Comparison of ENCODE assay signal across 17 cellular contexts in the genomic region with DNA sequence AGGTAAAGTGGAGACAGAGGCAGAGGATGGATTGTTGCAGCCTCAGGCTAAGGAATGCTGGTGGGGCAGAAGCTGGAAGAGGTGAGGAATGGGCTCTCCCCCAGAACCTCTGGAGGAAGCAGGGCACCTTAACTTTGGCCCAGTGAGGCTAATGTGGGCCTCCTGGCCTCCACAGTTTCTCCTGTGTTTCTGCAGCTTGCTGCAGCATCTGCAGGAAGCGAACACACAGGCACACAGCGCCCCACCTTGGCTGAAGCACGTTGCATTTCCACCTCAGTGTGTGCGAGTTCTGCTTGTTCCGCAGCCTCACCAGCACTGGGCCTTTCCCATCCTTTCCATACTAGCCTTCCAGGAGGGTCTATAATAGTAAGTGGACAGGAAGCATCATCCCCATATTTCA. TPM values are rescaled to one million over a fixed set of nuclear protein-coding genes. Genes with fewer than 3 reads are reported as not detected.
DNase-seq lines count a peak whose midpoint lies in the region; ATAC-seq and TF ChIP-seq lines count a peak whose summit lies in the region.
"Had no signal": no experiment of that assay in that cellular context is flagged by ENCODE, and none has a peak within 500 bp of the region (broad histone marks: within the 10 kb centered on the region; RNA-seq: fewer than 3 reads in every experiment).

No MANE protein-coding gene starts in this region.

- peaks cover 15% of the 10 kb centered on the region for H3K36me3 Mint-ChIP-seq in GM23338 (ENCODE audit: low read depth)
- H3K36me3 Mint-ChIP-seq: activated naive CD8-positive, alpha-beta T cell; naive thymus-derived CD4-positive, alpha-beta T cell had no signal

- peak; percentile 64 for ATAC-seq in GM23338
- ATAC-seq: activated CD4-positive, CD25-positive, alpha-beta regulatory T cell treated with anti-CD3 and anti-CD28 coated beads, Interleukin-2, amount 50 U/mL, for 24 hours; lower lobe of right lung; naive thymus-derived CD4-positive, alpha-beta T cell had no signal

- H3K27ac ChIP-seq in GM23338 (ENCODE audit: low read depth) (no peak overlapping the region), OCI-LY7 (ENCODE audit: low read depth, low read length, poor library complexity, severe bottlenecking) (no peak overlapping the region)
- H3K27ac ChIP-seq: BLaER1 treated with 17β-estradiol and CSF1 and Interleukin-3, amounts not matched to agents 10 nM and 100 nM; breast epithelium; lower lobe of right lung had no signal

- no peak overlapping the region for H2AFZ ChIP-seq in GM23338
- no peak overlapping the region for H2AFZ ChIP-seq in OCI-LY7 (ENCODE audit: low read length)

- peaks cover 17% of the 10 kb centered on the region for H3K4me1 Mint-ChIP-seq in GM23338
- H3K4me1 Mint-ChIP-seq: naive thymus-derived CD4-positive, alpha-beta T cell had no signal

- no peaks in the 10 kb centered on the region for H3K79me2 ChIP-seq in GM23338 (replicated peaks; ENCODE audit: insufficient read depth)
- H3K79me2 ChIP-seq in OCI-LY7 (ENCODE audit: insufficient read depth, low read depth, low read length), result no peaks in the 10 kb centered on the region

- H3K9me3 ChIP-seq in OCI-LY7 (ENCODE audit: low read length), result no peaks in the 10 kb centered on the region
- H3K9me3 ChIP-seq: BLaER1 treated with 17β-estradiol and CSF1 and Interleukin-3, amounts not matched to agents 10 nM and 100 nM; breast epithelium; lower lobe of right lung had no signal

- H3K9me2 ChIP-seq in GM23338 (ENCODE audit: insufficient read depth), result no peaks in the 10 kb centered on the region
- H3K9me2 ChIP-seq in OCI-LY7 (ENCODE audit: insufficient read depth, low read length), result no peaks in the 10 kb centered on the region

- H3K4me1 ChIP-seq in GM23338 (ENCODE audit: insufficient read depth) (peaks cover 7% of the 10 kb centered on the region; the same call in 1 of the 2 replicates), OCI-LY7 (ENCODE audit: insufficient read depth, low read length, poor library complexity, severe bottlenecking) (no peaks in the 10 kb centered on the region)
- H3K4me1 ChIP-seq: breast epithelium, lower lobe of right lung had no signal

- DNase-seq in Daoy (ENCODE audit: low read depth), result peak; percentile 41
- DNase-seq in GM23338 (ENCODE audit: low spot score), result peak; percentile 56
- peak; percentile 10 for DNase-seq in OCI-LY7 (ENCODE audit: low spot score)
- DNase-seq in fibroblast of mammary gland (ENCODE audit: low read depth), result peak; percentile 6
- no peak for DNase-seq in Kasumi-1 (lab: John Stamatoyannopoulos, UW)
- DNase-seq in NCI-H187 treated with DMSO at 0.1 percent for 48 hours (lab: John Stamatoyannopoulos, UW), result no peak
- no peak for DNase-seq in activated gamma-delta T cell treated with Interleukin-2 at 50 U/mL for 16 hours
- no peak for DNase-seq in Ammon's horn (ENCODE audit: low spot score)
- DNase-seq: DMS79 treated with DMSO at 0.1 percent for 48 hours; lower lobe of right lung; naive thymus-derived CD4-positive, alpha-beta T cell; stimulated activated CD4-positive, alpha-beta T cell treated with anti-CD3 and anti-CD28 coated beads, Interleukin-15, amount 100 ng/mL, for 24 hours had no signal

- no peaks in the 10 kb centered on the region for H3K27me3 ChIP-seq in GM23338 (ENCODE audit: insufficient read depth)
- H3K27me3 ChIP-seq: BLaER1 treated with 17β-estradiol and CSF1 and Interleukin-3, amounts not matched to agents 10 nM and 100 nM; breast epithelium had no signal

- intact Hi-C loops in OCI-LY7 (cut with micrococcal nuclease; ENCODE audit: unreplicated experiment), result no loop called here

- TF ChIP-seq CTCF in GM23338 (conservative IDR thresholded peaks at IDR 0.05; ENCODE audit: low read depth in 2 of 2) (peak; percentile 10 to 78; a peak in 2 of 4 replicates), OCI-LY7 (conservative IDR thresholded peaks at IDR 0.05; ENCODE audit: low read length) (peak; percentile 45), fibroblast of mammary gland (conservative IDR thresholded peaks at IDR 0.05; ENCODE audit: control insufficient read depth, insufficient read depth, low read depth, low read length) (no peak)

- peaks cover 8% of the 10 kb centered on the region for H3K27me3 Mint-ChIP-seq in GM23338 (ENCODE audit: insufficient read depth, low read depth, poor library complexity)

- POLR2A ChIA-PET in OCI-LY7 (lab: Charles Lee), result no interaction called here

- no peak overlapping the region for H3K27ac Mint-ChIP-seq in GM23338
- H3K27ac Mint-ChIP-seq: activated naive CD8-positive, alpha-beta T cell; naive thymus-derived CD4-positive, alpha-beta T cell; T-helper 1 cell treated with Interleukin-12 subunit alpha and Interleukin-12 subunit beta and Interleukin-4 antibody, amounts not matched to agents 30 μg/mL and 1 μg/mL, for 36 hours had no signal

- H3F3A ChIP-seq in GM23338 (replicated peaks; ENCODE audit: low read depth), result no peaks in the 10 kb centered on the region

- peaks cover 4% of the 10 kb centered on the region for H3K9me3 Mint-ChIP-seq in GM23338
- H3K9me3 Mint-ChIP-seq: naive thymus-derived CD4-positive, alpha-beta T cell; T-helper 1 cell treated with Interleukin-12 subunit alpha and Interleukin-12 subunit beta and Interleukin-4 antibody, amounts not matched to agents 30 μg/mL and 1 μg/mL, for 36 hours had no signal

- H3K4me2 ChIP-seq in GM23338 (no peak overlapping the region), OCI-LY7 (ENCODE audit: low read length) (no peak overlapping the region)
- H3K4me2 ChIP-seq: BLaER1 treated with 17β-estradiol and CSF1 and Interleukin-3, amounts not matched to agents 10 nM and 100 nM had no signal

- CTCF ChIA-PET in OCI-LY7 (lab: Charles Lee; ENCODE audit: unreplicated experiment), result no interaction called here

- H3K36me3 ChIP-seq in GM23338 (ENCODE audit: insufficient read depth) (no peaks in the 10 kb centered on the region), OCI-LY7 (ENCODE audit: insufficient read depth, low read length) (no peaks in the 10 kb centered on the region)
- H3K36me3 ChIP-seq: BLaER1 treated with 17β-estradiol and CSF1 and Interleukin-3, amounts not matched to agents 10 nM and 100 nM; breast epithelium; lower lobe of right lung had no signal

- BruUV-seq in OCI-LY7 (replicated peaks; lab: Mats Ljungman, UMichigan), result no TSS peak

- H3K4me3 ChIP-seq in GM23338, result no peak overlapping the region
- H3K4me3 ChIP-seq in OCI-LY7 (ENCODE audit: low read depth, low read length, poor library complexity, severe bottlenecking), result no peak overlapping the region
- H3K4me3 ChIP-seq in fibroblast of mammary gland (ENCODE audit: control insufficient read depth, low read depth, low read length), result no peak overlapping the region
- H3K4me3 ChIP-seq: BLaER1 treated with 17β-estradiol and CSF1 and Interleukin-3, amounts not matched to agents 10 nM and 100 nM; breast epithelium; lower lobe of right lung had no signal

- H3K4me3 Mint-ChIP-seq in GM23338, result no peak overlapping the region
- H3K4me3 Mint-ChIP-seq: activated naive CD8-positive, alpha-beta T cell; naive thymus-derived CD4-positive, alpha-beta T cell; T-helper 1 cell treated with Interleukin-12 subunit alpha and Interleukin-12 subunit beta and Interleukin-4 antibody, amounts not matched to agents 30 μg/mL and 1 μg/mL, for 36 hours had no signal

- H4K20me1 ChIP-seq in GM23338 (replicated peaks; ENCODE audit: insufficient read depth), result no peaks in the 10 kb centered on the region
- H4K20me1 ChIP-seq in OCI-LY7 (ENCODE audit: insufficient read depth, low read length), result no peaks in the 10 kb centered on the region
- H4K20me1 ChIP-seq: BLaER1 treated with 17β-estradiol and CSF1 and Interleukin-3, amounts not matched to agents 10 nM and 100 nM had no signal

RNA-seq across cellular contexts. Expression of a gene that starts 27.2 kb away (rescaled TPM):
- 84.5 and 86.7 TPM in 2 replicates for total RNA-seq in Daoy (2014; rRNA removed; shearing (Covaris generic))
- total RNA-seq in GM23338 (2014; rRNA removed; shearing (Covaris generic)), result 98.1 and 103 TPM in 2 replicates
- polyA plus RNA-seq in GM23338 (2016; fragmentation: Nextera tagmentation; extraction: Ambion mirVana), result 65.8 and 72.5 TPM in 2 replicates
- total RNA-seq in OCI-LY7 (2014; rRNA removed; shearing (Covaris generic)), result 13.6 and 16.3 TPM in 2 replicates
- 0.70 and 0.76 TPM in 2 replicates for total RNA-seq in OCI-LY7 (2022)
- polyA plus RNA-seq: naive thymus-derived CD4-positive, alpha-beta T cell had no signal

Comparison
In these comparisons a context has a peak if more than half of its experiments do, and no peak if none do; other contexts are left out.
1. DNase-seq: peak in Daoy (single experiment), GM23338 (single experiment), OCI-LY7 (single experiment) and fibroblast of mammary gland (single experiment); none in Kasumi-1 (0 of 2), NCI-H187 treated with DMSO at 0.1 percent for 48 hours (single experiment), activated gamma-delta T cell treated with Interleukin-2 at 50 U/mL for 16 hours (single experiment) and Ammon's horn (single experiment).